Comparison of ENCODE assay signal across 13 cellular contexts in genomic region chr2:101396352-101396717, GRCh38. TPM values are rescaled to one million over a fixed set of nuclear protein-coding genes. Genes with fewer than 3 reads are reported as not detected.
A peak's percentile ranks its signal among the peaks of the same experiment; 100 is the strongest.
DNase-seq lines count a peak whose midpoint lies in the region; ATAC-seq and TF ChIP-seq lines count a peak whose summit lies in the region.
"Had no signal": no experiment of that assay in that cellular context is flagged by ENCODE, and none has a peak within 500 bp of the region (broad histone marks: within the 10 kb centered on the region; RNA-seq: fewer than 3 reads in every experiment).

No MANE protein-coding gene starts in this region.

- peaks cover 3% of the 10 kb centered on the region for H3K36me3 Mint-ChIP-seq in T-helper 1 cell treated with Interleukin-12 subunit alpha and Interleukin-12 subunit beta and Interleukin-4 antibody, amounts not matched to agents 30 μg/mL and 1 μg/mL, for 36 hours (ENCODE audit: low read depth)
- H3K36me3 Mint-ChIP-seq in naive thymus-derived CD8-positive, alpha-beta T cell, result no peaks in the 10 kb centered on the region

- H3K9me3 ChIP-seq in RWPE2 (ENCODE audit: severe bottlenecking) (no peaks in the 10 kb centered on the region), smooth muscle cell (replicated peaks; ENCODE audit: low read depth) (no peaks in the 10 kb centered on the region)

- H3K27ac ChIP-seq in RWPE2 (ENCODE audit: poor library complexity, severe bottlenecking), result peak overlapping the region; percentile 93
- peak overlapping the region; percentile 99 for H3K27ac ChIP-seq in smooth muscle cell (ENCODE audit: low read depth)
- H3K27ac ChIP-seq in dorsolateral prefrontal cortex, result peak overlapping the region in 2 of 59 donors; percentile 17 to 51

- no peak overlapping the region for H3K4me3 ChIP-seq in RWPE2 (ENCODE audit: severe bottlenecking)
- no peak overlapping the region for H3K4me3 ChIP-seq in smooth muscle cell
- no peak overlapping the region for H3K4me3 ChIP-seq in dorsolateral prefrontal cortex

- DNase-seq in T-helper 1 cell (no peak), RWPE2 (ENCODE audit: low spot score) (no peak), fibroblast of gingiva (ENCODE audit: low read depth) (peak; percentile 70), smooth muscle cell (lab: John Stamatoyannopoulos, UW; ENCODE audit: unreplicated experiment) (no peak), NCI-H446 treated with DMSO at 0.1 percent for 48 hours (lab: John Stamatoyannopoulos, UW) (no peak), dorsolateral prefrontal cortex (no peak)
- no peak for DNase-seq in naive thymus-derived CD8-positive, alpha-beta T cell
- DNase-seq: activated T-cell treated with anti-CD3 and anti-CD28 coated beads, Interleukin-2, amount 50 U/mL, for 4 hours; left ventricle myocardium superior; NCI-H345; right cardiac atrium had no signal

- peaks cover 25% of the 10 kb centered on the region for H3F3A ChIP-seq in smooth muscle cell (ENCODE audit: low read depth)

- H3K4me1 ChIP-seq in RWPE2 (ENCODE audit: insufficient read depth, poor library complexity, severe bottlenecking) (peaks cover 32% of the 10 kb centered on the region), smooth muscle cell (ENCODE audit: low read depth) (peaks cover 35% of the 10 kb centered on the region)

- no peaks in the 10 kb centered on the region for H3K79me2 ChIP-seq in smooth muscle cell (ENCODE audit: low read depth)

- H3K36me3 ChIP-seq in RWPE2 (ENCODE audit: low read depth) (no peaks in the 10 kb centered on the region), smooth muscle cell (ENCODE audit: low read depth) (no peaks in the 10 kb centered on the region)

- H3K9me3 Mint-ChIP-seq in T-helper 1 cell treated with Interleukin-12 subunit alpha and Interleukin-12 subunit beta and Interleukin-4 antibody, amounts not matched to agents 30 μg/mL and 1 μg/mL, for 36 hours, result no peaks in the 10 kb centered on the region
- peaks cover 0 to 1% (median 0%) of the 10 kb centered on the region in 9 donors for H3K9me3 Mint-ChIP-seq in naive thymus-derived CD8-positive, alpha-beta T cell
- H3K9me3 Mint-ChIP-seq: activated T-cell treated with anti-CD3 and anti-CD28 coated beads, Interleukin-2, amount 50 U/mL, for 4 hours had no signal

- ATAC-seq in RWPE2 (ENCODE audit: low read depth), result peak; percentile 96
- no peak for ATAC-seq in naive thymus-derived CD8-positive, alpha-beta T cell
- ATAC-seq: left ventricle myocardium superior, right cardiac atrium had no signal

- H3K9ac ChIP-seq in smooth muscle cell (ENCODE audit: low read depth), result peak overlapping the region; percentile 76

- H3K4me1 Mint-ChIP-seq in T-helper 1 cell treated with Interleukin-12 subunit alpha and Interleukin-12 subunit beta and Interleukin-4 antibody, amounts not matched to agents 30 μg/mL and 1 μg/mL, for 36 hours (ENCODE audit: low read depth), result peaks cover 11% of the 10 kb centered on the region
- H3K4me1 Mint-ChIP-seq in naive thymus-derived CD8-positive, alpha-beta T cell, result peaks cover 0 to 18% (median 0%) of the 10 kb centered on the region in 4 donors

- TF ChIP-seq CTCF in RWPE2 (IDR thresholded peaks at IDR 0.05; ENCODE audit: poor library complexity, severe bottlenecking) (no peak), smooth muscle cell (IDR thresholded peaks at IDR 0.05; ENCODE audit: borderline replicate concordance, insufficient read depth, poor library complexity, severe bottlenecking) (no peak), dorsolateral prefrontal cortex (IDR thresholded peaks at IDR 0.05 in 54 of 56, conservative IDR thresholded peaks at IDR 0.05 in 2 of 56; ENCODE audit: low read depth in 1 of 56, partially characterized antibody in 56 of 56) (no peak)

- 1% methylated on average over 2 of the region's 2 CpGs for WGBS in smooth muscle cell (ENCODE audit: low lambda C conversion rate)

- peak overlapping the region; percentile 66 for H3K4me2 ChIP-seq in smooth muscle cell

- no peaks in the 10 kb centered on the region for H3K27me3 ChIP-seq in RWPE2 (ENCODE audit: insufficient read depth, poor library complexity, severe bottlenecking)
- no peaks in the 10 kb centered on the region for H3K27me3 ChIP-seq in smooth muscle cell (ENCODE audit: low read depth)
- no peaks in the 10 kb centered on the region for H3K27me3 ChIP-seq in dorsolateral prefrontal cortex

- no peak overlapping the region for H3K4me3 Mint-ChIP-seq in T-helper 1 cell treated with Interleukin-12 subunit alpha and Interleukin-12 subunit beta and Interleukin-4 antibody, amounts not matched to agents 30 μg/mL and 1 μg/mL, for 36 hours
- no peak overlapping the region for H3K4me3 Mint-ChIP-seq in naive thymus-derived CD8-positive, alpha-beta T cell
- H3K4me3 Mint-ChIP-seq: activated T-cell treated with anti-CD3 and anti-CD28 coated beads, Interleukin-2, amount 50 U/mL, for 4 hours; B cell had no signal

- H3K27ac Mint-ChIP-seq in T-helper 1 cell treated with Interleukin-12 subunit alpha and Interleukin-12 subunit beta and Interleukin-4 antibody, amounts not matched to agents 30 μg/mL and 1 μg/mL, for 36 hours, result peak overlapping the region; percentile 1
- H3K27ac Mint-ChIP-seq in naive thymus-derived CD8-positive, alpha-beta T cell, result no peak overlapping the region
- H3K27ac Mint-ChIP-seq: B cell had no signal

- peaks cover 27% of the 10 kb centered on the region for H3K27me3 Mint-ChIP-seq in T-helper 1 cell treated with Interleukin-12 subunit alpha and Interleukin-12 subunit beta and Interleukin-4 antibody, amounts not matched to agents 30 μg/mL and 1 μg/mL, for 36 hours (ENCODE audit: low read depth)
- H3K27me3 Mint-ChIP-seq in naive thymus-derived CD8-positive, alpha-beta T cell, result peaks cover 8 to 62% (median 18%) of the 10 kb centered on the region in 5 donors

- POLR2A ChIA-PET in naive thymus-derived CD8-positive, alpha-beta T cell (lab: Charles Lee), result no interaction called here

- H4K20me1 ChIP-seq in smooth muscle cell (ENCODE audit: low read depth), result no peaks in the 10 kb centered on the region

- no peak overlapping the region for H2AFZ ChIP-seq in smooth muscle cell (ENCODE audit: low read depth)

- intact Hi-C loops in dorsolateral prefrontal cortex (cut with DNase I), result no loop called here

RNA-seq across cellular contexts. Expression of gene CREG2, which starts 9.0 kb away (rescaled TPM):
- total RNA-seq in smooth muscle cell (0.54 and 1.2 TPM in 2 replicates), dorsolateral prefrontal cortex (100 to 1,000 TPM in 89 of 120 experiments, 10 to 100 TPM in 31; 31.8 to 189 (median 122) TPM)
- 0.62 and 4.0 TPM in 2 replicates for polyA plus RNA-seq in smooth muscle cell
- not detected for total RNA-seq in naive thymus-derived CD8-positive, alpha-beta T cell
- polyA plus RNA-seq in naive thymus-derived CD8-positive, alpha-beta T cell, result not detected
- total RNA-seq: activated T-cell treated with anti-CD3 and anti-CD28 coated beads, Interleukin-2, amount 50 U/mL, for 4 hours; B cell; left ventricle myocardium superior had no signal

Comparison
In these comparisons a context has a peak if more than half of its experiments do, and no peak if none do; other contexts are left out.
1. RNA of gene CREG2, which starts 9.0 kb away (total RNA-seq): 31.8 to 189 TPM in dorsolateral prefrontal cortex; 0.54 to 1.2 TPM in smooth muscle cell and not detected in naive thymus-derived CD8-positive, alpha-beta T cell; every median in the first group is over 10 times any median in the second.